29 cellular contexts compared by ENCODE assay signal in the genomic region with DNA sequence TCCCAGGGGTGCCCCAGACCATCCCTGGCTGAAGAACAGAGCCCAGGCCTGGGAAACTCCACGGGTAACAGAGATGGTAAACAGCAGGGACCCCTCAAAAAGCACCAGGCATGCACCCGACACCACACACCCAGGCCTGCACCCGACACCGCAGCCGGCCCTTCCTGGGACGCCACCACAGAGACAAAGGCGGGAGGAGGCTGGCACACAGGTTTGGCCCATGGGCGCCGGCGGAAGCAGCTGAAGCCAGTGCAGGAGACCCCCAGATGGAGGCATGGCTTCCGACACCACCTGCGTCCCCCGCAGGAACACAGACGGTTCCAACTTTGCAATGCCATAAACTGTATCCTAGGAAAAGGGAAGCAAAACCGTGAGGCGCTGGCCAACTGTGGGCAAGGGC. TPM values are rescaled to one million over a fixed set of nuclear protein-coding genes. Genes with fewer than 3 reads are reported as not detected.
DNase-seq lines count a peak whose midpoint lies in the region; ATAC-seq and TF ChIP-seq lines count a peak whose summit lies in the region.
"Had no signal": no experiment of that assay in that cellular context is flagged by ENCODE, and none has a peak within 500 bp of the region (broad histone marks: within the 10 kb centered on the region; RNA-seq: fewer than 3 reads in every experiment).

No MANE protein-coding gene starts in this region.

- WGBS in IMR-90 (ENCODE audit: extremely low coverage in 2 of 2, insufficient read length in 1 of 2), 2 experiments, result 97% methylated on average over 12 of the region's 16 CpGs; no CpG with 5 or more reads in 1 of the 2 experiments

- H2AK9ac ChIP-seq in IMR-90 (replicated peaks; ENCODE audit: low read depth, low read length, poor library complexity), result peak overlapping the region; percentile 65

- no peak overlapping the region for H3K56ac ChIP-seq in IMR-90 (ENCODE audit: extremely low read depth, insufficient read depth, low read length)

- H3K4me2 ChIP-seq in IMR-90 (ENCODE audit: low read depth, low read length) (no peak overlapping the region), neural progenitor cell (no peak overlapping the region)

- in situ Hi-C loops in IMR-90 (cut with MboI; ENCODE audit: low sequenced_read_pairs), result no loop called here

- no peak overlapping the region for H2BK20ac ChIP-seq in IMR-90 (ENCODE audit: low read depth, low read length)

- no peak overlapping the region for H3K14ac ChIP-seq in IMR-90 (replicated peaks; ENCODE audit: low read depth, low read length)

- no peak overlapping the region for H4K8ac ChIP-seq in IMR-90 (ENCODE audit: low read depth in 2 of 2, low read length in 2 of 2)

- CTCF ChIA-PET in IMR-90 (lab: Yijun Ruan, JAX), result no interaction called here

- no peak overlapping the region for H3K23ac ChIP-seq in IMR-90 (ENCODE audit: low read depth, low read length)

- H3K9me3 Mint-ChIP-seq in activated T-cell treated with anti-CD3 and anti-CD28 coated beads, Interleukin-2, amount 50 U/mL, for 24 hours, result no peaks in the 10 kb centered on the region
- H3K9me3 Mint-ChIP-seq in endothelial cell (ENCODE audit: unreplicated experiment), result no peaks in the 10 kb centered on the region
- no peaks in the 10 kb centered on the region for H3K9me3 Mint-ChIP-seq in neural progenitor cell
- H3K9me3 Mint-ChIP-seq: CD8-positive, alpha-beta memory T cell; HFFc6 had no signal

- no peak overlapping the region for H4K91ac ChIP-seq in IMR-90 (ENCODE audit: insufficient read depth, low read depth, low read length)

- H3K4me1 Mint-ChIP-seq in activated T-cell treated with anti-CD3 and anti-CD28 coated beads, Interleukin-2, amount 50 U/mL, for 24 hours (ENCODE audit: low read depth), result peaks cover 3% of the 10 kb centered on the region
- H3K4me1 Mint-ChIP-seq in endothelial cell (ENCODE audit: unreplicated experiment) (no peaks in the 10 kb centered on the region), neural progenitor cell (peaks cover 3% of the 10 kb centered on the region)

- H3K4me1 ChIP-seq in IMR-90 (ENCODE audit: control insufficient read depth, insufficient read depth, low read length), result no peaks in the 10 kb centered on the region
- no peaks in the 10 kb centered on the region for H3K4me1 ChIP-seq in neural progenitor cell
- H3K4me1 ChIP-seq: BE2C, HAP-1 had no signal

- TF ChIP-seq CTCF in IMR-90 (conservative IDR thresholded peaks at IDR 0.05; ENCODE audit: low read depth, low read length) (no peak), endothelial cell (IDR thresholded peaks at IDR 0.05; ENCODE audit: unreplicated experiment) (no peak), neural progenitor cell (IDR thresholded peaks at IDR 0.05) (no peak)

- no TSS peak for BruUV-seq in IMR-90 (replicated peaks; lab: Mats Ljungman, UMichigan)

- H3K4ac ChIP-seq in IMR-90 (ENCODE audit: low read depth, low read length), result no peak overlapping the region

- H3K4me3 ChIP-seq in IMR-90 (ENCODE audit: insufficient read depth, low read depth, low read length) (no peak overlapping the region), neural progenitor cell (no peak overlapping the region)
- H3K4me3 ChIP-seq: HAP-1, SK-N-MC had no signal

- H3K9me3 ChIP-seq in IMR-90 (ENCODE audit: control insufficient read depth, insufficient read depth, low read length) (no peaks in the 10 kb centered on the region), neural progenitor cell (ENCODE audit: low read depth) (no peaks in the 10 kb centered on the region)
- H3K9me3 ChIP-seq: BE2C, HAP-1 had no signal

- no peak overlapping the region for H3K9ac ChIP-seq in IMR-90 (ENCODE audit: low read depth, low read length)
- no peak overlapping the region for H3K9ac ChIP-seq in neural progenitor cell

- H3F3A ChIP-seq in neural progenitor cell (ENCODE audit: low read depth), result peaks cover 7% of the 10 kb centered on the region

- no peak for TF ChIP-seq RAD21 in IMR-90 (IDR thresholded peaks at IDR 0.05; ENCODE audit: low read length)

- H3K36me3 ChIP-seq in IMR-90 (ENCODE audit: control insufficient read depth, insufficient read depth, low read length) (peaks cover 91% of the 10 kb centered on the region), neural progenitor cell (no peaks in the 10 kb centered on the region)

- H3K9me1 ChIP-seq in IMR-90 (ENCODE audit: insufficient read depth, low read length), result peaks cover 18% of the 10 kb centered on the region

- intact Hi-C loops in IMR-90 (cut with micrococcal nuclease), result no loop called here

- DNase-seq in activated T-cell treated with anti-CD3 and anti-CD28 coated beads, Interleukin-2, amount 50 U/mL, for 24 hours, result no peak
- no peak for DNase-seq in activated T-cell treated with anti-CD3 and anti-CD28 coated beads, Interleukin-2, amount 50 U/mL, for 48 hours
- DNase-seq in IMR-90 (no peak), endothelial cell (ENCODE audit: low spot score) (no peak), neural progenitor cell (ENCODE audit: low spot score) (no peak), epidermal melanocyte (ENCODE audit: insufficient read length, low spot score) (no peak)
- DNase-seq: BE2C; Calu3; CD8-positive, alpha-beta memory T cell; GOT3; HFFc6; KBM-7; MM.1S; NCI-H1092; NCI-H1417 treated with DMSO at 0.1 percent for 48 hours; NCI-H1694 treated with DMSO at 0.1 percent for 48 hours; NCI-H2081; NCI-H2227 treated with DMSO at 0.1 percent for 48 hours; NCI-H69; RPMI8226; SIG-M5 had no signal

- H2BK120ac ChIP-seq in IMR-90 (ENCODE audit: low read depth, low read length), result no peak overlapping the region

- dilution Hi-C loops in IMR-90 (cut with HindIII; ENCODE audit: low sequenced_read_pairs, unreplicated experiment), result no loop called here

- ATAC-seq in IMR-90 (ENCODE audit: low read depth) (no peak), GM18519 (IDR thresholded peaks at IDR 0.05; ENCODE audit: low FRiP score, unreplicated experiment) (no peak), GM21717 (IDR thresholded peaks at IDR 0.05; ENCODE audit: unreplicated experiment) (no peak)

- no peak for TF ChIP-seq POLR2A in IMR-90 (IDR thresholded peaks at IDR 0.05; ENCODE audit: low read depth, low read length)

- no peak overlapping the region for H2BK5ac ChIP-seq in IMR-90 (ENCODE audit: low read depth, low read length, poor library complexity, severe bottlenecking)

- POLR2A ChIA-PET in IMR-90 (lab: Charles Lee; ENCODE audit: unreplicated experiment), result no interaction called here

- peaks cover 84% of the 10 kb centered on the region for H3K36me3 Mint-ChIP-seq in activated T-cell treated with anti-CD3 and anti-CD28 coated beads, Interleukin-2, amount 50 U/mL, for 24 hours (ENCODE audit: low read depth)
- H3K36me3 Mint-ChIP-seq in endothelial cell (ENCODE audit: low read depth, unreplicated experiment) (peaks cover 33% of the 10 kb centered on the region), neural progenitor cell (peaks cover 26% of the 10 kb centered on the region)

- H2AK5ac ChIP-seq in IMR-90 (ENCODE audit: low read depth, low read length), result no peak overlapping the region

- H4K5ac ChIP-seq in IMR-90 (ENCODE audit: low read depth, low read length), result no peak overlapping the region

- H3K27ac Mint-ChIP-seq in activated T-cell treated with anti-CD3 and anti-CD28 coated beads, Interleukin-2, amount 50 U/mL, for 24 hours, result peak overlapping the region; percentile 52
- H3K27ac Mint-ChIP-seq in endothelial cell (ENCODE audit: unreplicated experiment), result no peak overlapping the region
- H3K27ac Mint-ChIP-seq in neural progenitor cell, result peak overlapping the region; percentile 57
- H3K27ac Mint-ChIP-seq: HFFc6 had no signal

- H3K18ac ChIP-seq in IMR-90 (ENCODE audit: low read depth, low read length), result no peak overlapping the region

- H3K79me1 ChIP-seq in IMR-90 (ENCODE audit: low read depth in 1 of 2, low read length in 2 of 2), result peaks cover 21 to 58% of the 10 kb centered on the region in 2 experiments

- H3K27me3 ChIP-seq in IMR-90 (ENCODE audit: control insufficient read depth, insufficient read depth, low read length) (no peaks in the 10 kb centered on the region), neural progenitor cell (no peaks in the 10 kb centered on the region)
- H3K27me3 ChIP-seq: BE2C had no signal

- H3K27me3 Mint-ChIP-seq in activated T-cell treated with anti-CD3 and anti-CD28 coated beads, Interleukin-2, amount 50 U/mL, for 24 hours, result no peaks in the 10 kb centered on the region
- H3K27me3 Mint-ChIP-seq in endothelial cell (ENCODE audit: unreplicated experiment) (peaks cover 11% of the 10 kb centered on the region), neural progenitor cell (ENCODE audit: insufficient read depth, low read depth) (peaks cover 4% of the 10 kb centered on the region)
- H3K27me3 Mint-ChIP-seq: CD8-positive, alpha-beta memory T cell had no signal

- H3K27ac ChIP-seq in IMR-90 (ENCODE audit: insufficient read depth, low read length) (no peak overlapping the region), neural progenitor cell (no peak overlapping the region)
- H3K27ac ChIP-seq: 22Rv1, SK-N-MC had no signal

- H2AFZ ChIP-seq in IMR-90 (replicated peaks; ENCODE audit: low read length, poor library complexity) (no peak overlapping the region), neural progenitor cell (replicated peaks) (no peak overlapping the region)

- peaks cover 36% of the 10 kb centered on the region for H4K20me1 ChIP-seq in IMR-90 (ENCODE audit: insufficient read depth, low read length)
- peaks cover 19% of the 10 kb centered on the region for H4K20me1 ChIP-seq in neural progenitor cell (ENCODE audit: low read depth)

- H3K4me3 Mint-ChIP-seq in activated T-cell treated with anti-CD3 and anti-CD28 coated beads, Interleukin-2, amount 50 U/mL, for 24 hours, result no peak overlapping the region
- H3K4me3 Mint-ChIP-seq in endothelial cell (ENCODE audit: unreplicated experiment) (peak overlapping the region; percentile 69), neural progenitor cell (no peak overlapping the region)
- H3K4me3 Mint-ChIP-seq: CD14-positive monocyte; CD8-positive, alpha-beta memory T cell; HFFc6 had no signal

- no peak overlapping the region for H2BK15ac ChIP-seq in IMR-90 (ENCODE audit: low read depth, low read length)

- no peaks in the 10 kb centered on the region for H3K79me2 ChIP-seq in neural progenitor cell (ENCODE audit: low read depth)

TF ChIP-seq in IMR-90, 13 proteins besides CTCF, POLR2A, EP300 and RAD21 (continues in another document):
- no peak for TF ChIP-seq FOS (IDR thresholded peaks at IDR 0.05; ENCODE audit: low read depth, low read length)

RNA-seq across cellular contexts. Expression of a gene that starts 22.3 kb away (rescaled TPM):
- total RNA-seq in IMR-90 (2012; rRNA removed) (147 TPM in 2 replicates), endothelial cell (ENCODE audit: unreplicated experiment) (165 TPM), neural progenitor cell (ENCODE audit: low replicate concordance) (171 and 243 TPM in 2 replicates)
- 212 and 237 TPM in 2 replicates for polyA plus RNA-seq in IMR-90 (2012; rRNA removed)
- 167 and 315 TPM in 2 replicates for polyA plus RNA-seq in IMR-90 (2012; cell fraction: cytosol; rRNA removed)
- 377 and 892 TPM in 2 replicates for polyA plus RNA-seq in IMR-90 (2012; cell fraction: nucleus; rRNA removed; ENCODE audit: low replicate concordance)

RNA-seq across cellular contexts. Expression of a gene that starts 54.2 kb away (rescaled TPM):
- 21.1 and 21.7 TPM in 2 replicates for total RNA-seq in IMR-90 (2012; rRNA removed)
- 177 and 209 TPM in 2 replicates for polyA plus RNA-seq in IMR-90 (2012; rRNA removed)
- 208 and 420 TPM in 2 replicates for polyA plus RNA-seq in IMR-90 (2012; cell fraction: cytosol; rRNA removed)
- 476 and 980 TPM in 2 replicates for polyA plus RNA-seq in IMR-90 (2012; cell fraction: nucleus; rRNA removed; ENCODE audit: low replicate concordance)
- 0.97 TPM for total RNA-seq in endothelial cell (ENCODE audit: unreplicated experiment)
- 2.1 and 9.0 TPM in 2 replicates for total RNA-seq in neural progenitor cell (ENCODE audit: low replicate concordance)
- total RNA-seq: G401, HT1080 had no signal
